8 cellular contexts compared by ENCODE assay signal in the genomic region with DNA sequence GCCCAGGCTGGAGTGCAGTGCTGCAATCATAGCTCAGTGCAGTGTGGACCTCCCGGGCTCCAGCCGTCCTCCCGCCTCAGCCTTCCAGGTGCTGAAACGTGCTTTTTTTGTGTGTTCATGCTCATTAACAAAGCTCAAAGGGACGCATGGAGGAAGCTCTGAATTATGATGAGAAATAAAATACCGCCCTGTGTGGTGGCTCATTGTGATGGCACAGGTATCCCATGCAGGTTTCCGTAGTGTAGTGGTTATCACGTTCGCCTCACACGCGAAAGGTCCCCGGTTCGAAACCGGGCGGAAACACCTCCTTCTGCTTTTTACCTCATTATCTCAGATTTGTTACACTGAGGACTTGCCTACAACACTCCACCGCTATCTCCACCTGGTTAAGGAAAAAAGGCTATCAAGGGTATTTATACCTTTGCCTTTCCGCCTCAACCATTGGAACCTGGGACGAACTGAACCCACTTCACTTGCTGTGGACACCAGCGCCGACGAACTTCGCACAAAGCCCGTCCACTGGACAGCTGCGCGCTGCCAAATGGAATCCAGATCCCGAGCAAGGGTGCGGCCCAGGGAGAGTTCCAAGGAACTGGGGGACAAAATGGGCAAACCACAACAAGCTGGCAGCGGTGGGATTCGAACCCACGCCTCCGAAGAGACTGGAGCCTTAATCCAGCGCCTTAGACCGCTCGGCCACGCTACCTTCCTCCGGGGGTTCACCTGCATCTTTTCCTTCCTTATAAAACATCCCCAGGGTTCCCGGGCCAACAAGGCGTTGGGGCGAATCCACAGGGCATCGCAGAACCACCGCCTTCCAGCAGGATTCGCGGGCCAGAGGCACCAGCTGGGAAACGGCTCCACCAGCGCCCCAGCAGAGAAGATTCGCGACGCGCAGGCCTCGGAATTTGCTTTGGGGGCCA. TPM values are rescaled to one million over a fixed set of nuclear protein-coding genes. Genes with fewer than 3 reads are reported as not detected.
DNase-seq lines count a peak whose midpoint lies in the region; ATAC-seq, FAIRE-seq and TF ChIP-seq lines count a peak whose summit lies in the region.

No MANE protein-coding gene starts in this region.

- H3K36me3 ChIP-seq in skeletal muscle satellite cell (ENCODE audit: insufficient read depth, low read length) (no peaks in the 10 kb centered on the region), kidney (ENCODE audit: control insufficient read depth in 1 of 2, insufficient read depth in 2 of 2, low read length in 2 of 2) (no peaks in the 10 kb centered on the region)

- H3K9me3 ChIP-seq in skeletal muscle satellite cell (replicated peaks; ENCODE audit: low read length) (no peaks in the 10 kb centered on the region), kidney (ENCODE audit: control insufficient read depth in 1 of 2, low read length in 2 of 2) (no peaks in the 10 kb centered on the region)

- H3K4me3 ChIP-seq in skeletal muscle satellite cell (ENCODE audit: low read length) (peak overlapping the region; percentile 29), kidney (ENCODE audit: low read length in 2 of 2) (no peak overlapping the region)

- peak; percentile 59 for ATAC-seq in GM18498 (IDR thresholded peaks at IDR 0.05; ENCODE audit: unreplicated experiment)
- ATAC-seq in HG02884 (IDR thresholded peaks at IDR 0.05; ENCODE audit: unreplicated experiment): peak; percentile 44
- ATAC-seq in effector memory CD8-positive, alpha-beta T cell (replicated peaks): peak; percentile 84
- no peak for ATAC-seq in GM19328 (IDR thresholded peaks at IDR 0.05; ENCODE audit: unreplicated experiment)
- ATAC-seq in HG03196 (IDR thresholded peaks at IDR 0.05; ENCODE audit: unreplicated experiment): no peak

- peaks cover 37% of the 10 kb centered on the region for H3K27me3 ChIP-seq in skeletal muscle satellite cell (ENCODE audit: control insufficient read depth, insufficient read depth, low read length)

- no peak for FAIRE-seq in kidney (lab: Jason Lieb, UNC)

- H3K4me1 ChIP-seq in skeletal muscle satellite cell (ENCODE audit: control insufficient read depth, insufficient read depth, low read length) (peaks cover 3% of the 10 kb centered on the region), kidney (ENCODE audit: control insufficient read depth in 1 of 2, insufficient read depth in 1 of 2, low read depth in 1 of 2, low read length in 2 of 2) (no peaks in the 10 kb centered on the region)

- peaks cover 2% of the 10 kb centered on the region for H3K36me3 Mint-ChIP-seq in T-helper 1 cell treated with Interleukin-12 subunit alpha and Interleukin-12 subunit beta and Interleukin-4 antibody, amounts not matched to agents 30 μg/mL and 1 μg/mL, for 36 hours (ENCODE audit: low read depth)
- peaks cover 39% of the 10 kb centered on the region for H3K36me3 Mint-ChIP-seq in effector memory CD8-positive, alpha-beta T cell (ENCODE audit: insufficient read depth)

- H3K9me3 Mint-ChIP-seq in T-helper 1 cell treated with Interleukin-12 subunit alpha and Interleukin-12 subunit beta and Interleukin-4 antibody, amounts not matched to agents 30 μg/mL and 1 μg/mL, for 36 hours: no peaks in the 10 kb centered on the region
- H3K9me3 Mint-ChIP-seq in effector memory CD8-positive, alpha-beta T cell: peaks cover 0 to 4% of the 10 kb centered on the region in 2 donors

- peaks cover 59% of the 10 kb centered on the region for H3K27me3 Mint-ChIP-seq in T-helper 1 cell treated with Interleukin-12 subunit alpha and Interleukin-12 subunit beta and Interleukin-4 antibody, amounts not matched to agents 30 μg/mL and 1 μg/mL, for 36 hours (ENCODE audit: low read depth)
- H3K27me3 Mint-ChIP-seq in effector memory CD8-positive, alpha-beta T cell: peaks cover 11 to 53% of the 10 kb centered on the region in 2 donors

- intact Hi-C loops in kidney (cut with DNase I): no loop called here

- H3K27ac ChIP-seq in kidney (ENCODE audit: low read depth in 2 of 2, low read length in 2 of 2): no peak overlapping the region

- H3K4me1 Mint-ChIP-seq in T-helper 1 cell treated with Interleukin-12 subunit alpha and Interleukin-12 subunit beta and Interleukin-4 antibody, amounts not matched to agents 30 μg/mL and 1 μg/mL, for 36 hours (ENCODE audit: low read depth): peaks cover 37% of the 10 kb centered on the region
- peaks cover 23 to 26% of the 10 kb centered on the region in 2 donors for H3K4me1 Mint-ChIP-seq in effector memory CD8-positive, alpha-beta T cell (ENCODE audit: low read depth in 2 of 2)

- TF ChIP-seq CTCF in kidney (IDR thresholded peaks at IDR 0.05; ENCODE audit: borderline replicate concordance, extremely low read depth, insufficient read depth): no peak

- H3K9ac ChIP-seq in skeletal muscle satellite cell (ENCODE audit: low read depth, low read length): no peak overlapping the region
- H3K9ac ChIP-seq in kidney (ENCODE audit: low read length in 2 of 2): no peak overlapping the region

- peak overlapping the region; percentile 87 for H3K27ac Mint-ChIP-seq in T-helper 1 cell treated with Interleukin-12 subunit alpha and Interleukin-12 subunit beta and Interleukin-4 antibody, amounts not matched to agents 30 μg/mL and 1 μg/mL, for 36 hours
- peak overlapping the region; percentile 22 to 66 for H3K27ac Mint-ChIP-seq in effector memory CD8-positive, alpha-beta T cell

- peak overlapping the region; percentile 62 for H3K4me2 ChIP-seq in skeletal muscle satellite cell (ENCODE audit: low read length)

- DNase-seq in effector memory CD8-positive, alpha-beta T cell: peak; percentile 48 to 67 (median 49)
- DNase-seq in kidney: no peak

- peak overlapping the region; percentile 87 for H3K4me3 Mint-ChIP-seq in T-helper 1 cell treated with Interleukin-12 subunit alpha and Interleukin-12 subunit beta and Interleukin-4 antibody, amounts not matched to agents 30 μg/mL and 1 μg/mL, for 36 hours
- H3K4me3 Mint-ChIP-seq in effector memory CD8-positive, alpha-beta T cell: peak overlapping the region; percentile 73 to 85

RNA-seq across cellular contexts. Expression of gene OR2V2, which starts 26.3 kb away (rescaled TPM):
- not detected in 2 replicates for total RNA-seq in skeletal muscle satellite cell (2012; rRNA removed)
- total RNA-seq in kidney: not detected
- polyA plus RNA-seq in kidney (ENCODE audit: insufficient read depth, low read depth, low replicate concordance): not detected

RNA-seq across cellular contexts. Expression of gene TRIM7, which starts 31.3 kb away (rescaled TPM):
- total RNA-seq in skeletal muscle satellite cell (2012; rRNA removed): 4.6 and 6.8 TPM in 2 replicates
- total RNA-seq in kidney: 6.3 TPM
- polyA plus RNA-seq in kidney (ENCODE audit: insufficient read depth, low read depth, low replicate concordance): 5.7 TPM

RNA-seq across cellular contexts. Expression of gene OR2V1, which starts 42.7 kb away (rescaled TPM):
- not detected in 2 replicates for total RNA-seq in skeletal muscle satellite cell (2012; rRNA removed)
- total RNA-seq in kidney: not detected
- polyA plus RNA-seq in kidney (ENCODE audit: insufficient read depth, low read depth, low replicate concordance): not detected

RNA-seq across cellular contexts. Expression of gene TRIM41, which starts 49.4 kb away (rescaled TPM):
- total RNA-seq in skeletal muscle satellite cell (2012; rRNA removed): 11.4 and 12.5 TPM in 2 replicates
- 34.9 TPM for total RNA-seq in kidney
- 21.8 TPM for polyA plus RNA-seq in kidney (ENCODE audit: insufficient read depth, low read depth, low replicate concordance)

Comparison
In these comparisons a context has a peak if more than half of its experiments do, and no peak if none do; other contexts are left out.
1. ATAC-seq: peak in GM18498 (single experiment), HG02884 (single experiment) and effector memory CD8-positive, alpha-beta T cell (single experiment); none in GM19328 (single experiment) and HG03196 (single experiment).